Comparison of ENCODE assay signal across 8 cellular contexts in genomic region chr5:107668933-107669542, GRCh38. TPM values are rescaled to one million over a fixed set of nuclear protein-coding genes. Genes with fewer than 3 reads are reported as not detected.
DNase-seq lines count a peak whose midpoint lies in the region; ATAC-seq and TF ChIP-seq lines count a peak whose summit lies in the region.

No MANE protein-coding gene starts in this region.

- peak overlapping the region; percentile 89 for H3K9ac ChIP-seq in mammary epithelial cell (ENCODE audit: insufficient read depth, low read length)

- H3K9me3 ChIP-seq in mammary epithelial cell (replicated peaks; ENCODE audit: insufficient read depth, low read length), result no peaks in the 10 kb centered on the region
- no peaks in the 10 kb centered on the region for H3K9me3 ChIP-seq in right lobe of liver
- no peaks in the 10 kb centered on the region for H3K9me3 ChIP-seq in thyroid gland

- CTCF ChIA-PET in mammary epithelial cell (lab: Charles Lee; ENCODE audit: low non-redundant PET), result no interaction called here

- H3K27me3 ChIP-seq in mammary epithelial cell (ENCODE audit: insufficient read depth, low read length) (no peaks in the 10 kb centered on the region), right lobe of liver (peaks cover 0 to 27% of the 10 kb centered on the region in 2 donors), thyroid gland (no peaks in the 10 kb centered on the region)

- BruUV-seq in mammary epithelial cell (replicated peaks; lab: Mats Ljungman, UMichigan), result no TSS peak

- H3K79me2 ChIP-seq in mammary epithelial cell (ENCODE audit: insufficient read depth, low read length), result peaks cover 76% of the 10 kb centered on the region

- TF ChIP-seq POLR2A in right lobe of liver (IDR thresholded peaks at IDR 0.05) (no peak), thyroid gland (IDR thresholded peaks at IDR 0.05) (no peak)

- H3K4me3 ChIP-seq in mammary epithelial cell (replicated peaks in 1 of 3; ENCODE audit: insufficient read depth in 1 of 3, low read depth in 2 of 3, low read length in 3 of 3), result peak overlapping the region; percentile 75 to 92 (median 84)
- peak overlapping the region; percentile 34 to 49 (median 38) for H3K4me3 ChIP-seq in right lobe of liver
- H3K4me3 ChIP-seq in thyroid gland (replicated peaks in 1 of 3), result peak overlapping the region in 2 of 3 donors; percentile 46 to 53

- in situ Hi-C loops in mammary epithelial cell (cut with MboI; ENCODE audit: low sequenced_read_pairs in 2 of 2), result loop anchor here in 1 of 2 donors (5.0 to 25.0 kb wide), 3 partner anchors 92 to 282 kb away; no protein-coding TSS in a partner anchor

- no peaks in the 10 kb centered on the region for H4K20me1 ChIP-seq in mammary epithelial cell (ENCODE audit: insufficient read depth, low read length)

- H3K36me3 ChIP-seq in mammary epithelial cell (ENCODE audit: insufficient read depth, low read length), result peaks cover 2% of the 10 kb centered on the region
- no peaks in the 10 kb centered on the region for H3K36me3 ChIP-seq in right lobe of liver
- H3K36me3 ChIP-seq in thyroid gland, result no peaks in the 10 kb centered on the region

- dilution Hi-C loops in mammary epithelial cell (cut with HindIII; ENCODE audit: low sequenced_read_pairs), result loop anchor here (5.0 to 25.0 kb wide), 2 partner anchors 92 to 207 kb away; no protein-coding TSS in a partner anchor

- H3K27ac ChIP-seq in mammary epithelial cell (ENCODE audit: insufficient read depth, low read depth, low read length), result peak overlapping the region; percentile 87
- no peak overlapping the region for H3K27ac ChIP-seq in right lobe of liver
- H3K27ac ChIP-seq in thyroid gland, result peak overlapping the region in 1 of 3 donors; percentile 46

- WGBS in mammary epithelial cell (ENCODE audit: low coverage, missing lambda C conversion rate), result 0% methylated on average over 7 of the region's 26 CpGs
- 11% methylated on average over 18 of the region's 26 CpGs for WGBS in right lobe of liver (ENCODE audit: insufficient coverage, low coverage, low lambda C conversion rate, missing lambda C conversion rate)
- 48 to 69% methylated on average over 11 to 26 of the region's 26 CpGs for WGBS in thyroid gland, 2 donors

- peak in 1 of 4 donors; percentile 6 for ATAC-seq in right lobe of liver
- ATAC-seq in HG03571 (IDR thresholded peaks at IDR 0.05; ENCODE audit: unreplicated experiment), result no peak

- H2AFZ ChIP-seq in mammary epithelial cell (ENCODE audit: low read depth, low read length), result peak overlapping the region; percentile 81

- TF ChIP-seq CTCF in mammary epithelial cell (conservative IDR thresholded peaks at IDR 0.05 in 1 of 2, IDR thresholded peaks at IDR 0.05 in 1 of 2; ENCODE audit: extremely low read depth in 1 of 2, insufficient read depth in 1 of 2, low read depth in 1 of 2, low read length in 2 of 2) (no peak), right lobe of liver (IDR thresholded peaks at IDR 0.05) (no peak), thyroid gland (IDR thresholded peaks at IDR 0.05) (no peak)

- intact Hi-C loops in mammary epithelial cell (cut with micrococcal nuclease) (no loop called here), right lobe of liver (cut with DNase I) (no loop called here), thyroid gland (cut with DNase I) (no loop called here)

- H3K4me2 ChIP-seq in mammary epithelial cell (ENCODE audit: insufficient read depth, low read depth, low read length), result peak overlapping the region; percentile 92

- H3K4me1 ChIP-seq in mammary epithelial cell (ENCODE audit: insufficient read depth, low read length) (peaks cover 15% of the 10 kb centered on the region), right lobe of liver (peaks cover 0 to 53% (median 4%) of the 10 kb centered on the region in 4 donors), thyroid gland (peaks cover 8 to 25% of the 10 kb centered on the region in 2 donors)

- DNase-seq in DMS53 (lab: John Stamatoyannopoulos, UW) (peak; percentile 67), DMS53 treated with DMSO at 0.1 percent for 48 hours (lab: John Stamatoyannopoulos, UW; ENCODE audit: unreplicated experiment) (no peak), mammary epithelial cell (peak; percentile 68), right lobe of liver (peak in 1 of 3 donors; percentile 23), thyroid gland (peak; percentile 10 to 11), NCI-H2196 (lab: John Stamatoyannopoulos, UW; ENCODE audit: unreplicated experiment) (no peak), NOMO-1 treated with dmso at 0.1 percent for 144 hours (lab: John Stamatoyannopoulos, UW; ENCODE audit: unreplicated experiment) (no peak)

RNA-seq across cellular contexts. Expression of gene EFNA5, which starts 1.7 kb away (rescaled TPM):
- 10 to 100 TPM; 21.6 to 27.8 TPM for total RNA-seq in mammary epithelial cell
- polyA plus RNA-seq in mammary epithelial cell, result 7.5 TPM
- 159 TPM for polyA minus RNA-seq in mammary epithelial cell
- 10 to 100 TPM in 1 of 6 experiments, 1 to 10 TPM in 3, under 1 TPM in 2; 0.18 to 11.7 (median 1.4) TPM for total RNA-seq in right lobe of liver
- 10 to 100 TPM in 1 of 4 donors, 1 to 10 TPM in 3; 5.7 to 17.2 (median 6.4) TPM for total RNA-seq in thyroid gland

Comparison
In these comparisons a context has a peak if more than half of its experiments do, and no peak if none do; other contexts are left out.
1. DNase-seq: peak in DMS53 (single experiment), mammary epithelial cell (single experiment) and thyroid gland (2 of 2); none in DMS53 treated with DMSO at 0.1 percent for 48 hours (single experiment), NCI-H2196 (single experiment) and NOMO-1 treated with dmso at 0.1 percent for 144 hours (single experiment).
2. Peak in every context shown above with its lines, with median percentiles within 50 percentile points of each other: H3K4me3 ChIP-seq.